ENCODE assay signal across 2 cellular contexts in the genomic region with DNA sequence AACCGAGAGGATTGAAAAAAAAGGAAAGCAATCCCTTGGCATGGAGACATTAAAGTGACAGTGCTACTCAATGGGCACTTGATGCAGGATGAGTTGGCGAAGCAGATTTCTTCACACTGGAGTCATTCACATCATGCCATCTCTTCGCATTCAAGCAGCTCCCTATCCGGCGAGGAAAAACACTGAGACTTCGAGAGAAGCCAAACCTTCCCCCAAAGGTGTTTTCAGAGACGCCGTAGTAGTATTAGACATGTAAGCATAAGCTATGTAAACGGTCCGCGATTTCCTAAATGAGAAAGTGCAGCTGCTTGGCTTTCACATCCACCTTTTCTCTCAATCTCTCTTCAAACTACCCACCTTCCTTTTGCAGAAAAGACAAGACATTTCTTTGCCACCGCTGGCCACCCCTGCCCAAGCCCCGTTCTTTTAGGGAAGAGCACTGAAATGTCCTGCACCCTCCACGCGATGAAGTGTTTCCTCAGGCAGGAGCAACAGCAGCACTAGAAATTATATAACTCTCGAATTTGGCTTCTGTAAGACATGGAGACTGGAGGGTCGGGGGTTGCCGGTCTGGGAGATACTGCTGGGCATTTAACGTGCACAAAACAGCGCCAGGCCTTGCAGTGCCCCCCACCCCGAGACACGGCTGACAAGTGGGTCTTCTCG.
TF ChIP-seq lines count a peak whose summit lies in the region.

A gene (minus strand): TSS at position 13 of the 666 bp plus-strand sequence.

TF ChIP-seq in SK-N-SH, 30 proteins besides CTCF, POLR2A, EP300 and RAD21:
- peak; percentile 51; the same call in 1 of the 2 replicates for TF ChIP-seq NFIC (IDR thresholded peaks at IDR 0.05; ENCODE audit: borderline replicate concordance)
- TF ChIP-seq, protein P1, sequence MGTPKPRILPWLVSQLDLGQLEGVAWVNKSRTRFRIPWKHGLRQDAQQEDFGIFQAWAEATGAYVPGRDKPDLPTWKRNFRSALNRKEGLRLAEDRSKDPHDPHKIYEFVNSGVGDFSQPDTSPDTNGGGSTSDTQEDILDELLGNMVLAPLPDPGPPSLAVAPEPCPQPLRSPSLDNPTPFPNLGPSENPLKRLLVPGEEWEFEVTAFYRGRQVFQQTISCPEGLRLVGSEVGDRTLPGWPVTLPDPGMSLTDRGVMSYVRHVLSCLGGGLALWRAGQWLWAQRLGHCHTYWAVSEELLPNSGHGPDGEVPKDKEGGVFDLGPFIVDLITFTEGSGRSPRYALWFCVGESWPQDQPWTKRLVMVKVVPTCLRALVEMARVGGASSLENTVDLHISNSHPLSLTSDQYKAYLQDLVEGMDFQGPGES (IDR thresholded peaks at IDR 0.05; ENCODE audit: low read depth, low read length), result no peak
- peak; percentile 29; the same call in 1 of the 2 replicates for TF ChIP-seq MXI1 (IDR thresholded peaks at IDR 0.05; ENCODE audit: low read depth, low read length)
- no peak for TF ChIP-seq RCOR1 (IDR thresholded peaks at IDR 0.05; ENCODE audit: low read length)
- no peak for TF ChIP-seq MEF2A (IDR thresholded peaks at IDR 0.05; ENCODE audit: borderline replicate concordance, low read depth)
- TF ChIP-seq, protein P2, sequence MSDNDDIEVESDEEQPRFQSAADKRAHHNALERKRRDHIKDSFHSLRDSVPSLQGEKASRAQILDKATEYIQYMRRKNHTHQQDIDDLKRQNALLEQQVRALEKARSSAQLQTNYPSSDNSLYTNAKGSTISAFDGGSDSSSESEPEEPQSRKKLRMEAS (IDR thresholded peaks at IDR 0.05; ENCODE audit: low read depth), result peak; percentile 40; the same call in 1 of the 2 replicates
TF ChIP-seq in SK-N-SH: peak in this region for 3.

TF ChIP-seq in HepG2, 621 proteins besides CTCF, POLR2A, EP300 and RAD21 (continues in another document):
- TF ChIP-seq KLF9 (CRISPR knock-in tag; IDR thresholded peaks at IDR 0.05; ENCODE audit: low read depth) (no peak), PPARG (CRISPR knock-in tag; conservative IDR thresholded peaks at IDR 0.05) (no peak), NFYC (CRISPR knock-in tag; IDR thresholded peaks at IDR 0.05) (no peak), HDAC1 (CRISPR knock-in tag; IDR thresholded peaks at IDR 0.05) (0 out of 2 replicates have a peak, but pooled peaks have one; percentile 9), TBX3 (IDR thresholded peaks at IDR 0.05; ENCODE audit: borderline replicate concordance) (no peak), SATB2 (CRISPR knock-in tag; IDR thresholded peaks at IDR 0.05) (no peak), ARHGAP35 (CRISPR knock-in tag; IDR thresholded peaks at IDR 0.05; ENCODE audit: borderline replicate concordance) (no peak), GZF1 (CRISPR knock-in tag; IDR thresholded peaks at IDR 0.05) (no peak), ZSCAN21 (CRISPR knock-in tag; IDR thresholded peaks at IDR 0.05; ENCODE audit: borderline replicate concordance) (no peak), XBP1 (CRISPR knock-in tag; IDR thresholded peaks at IDR 0.05) (no peak), ZNF33A (CRISPR knock-in tag; IDR thresholded peaks at IDR 0.05; ENCODE audit: borderline replicate concordance) (0 out of 2 replicates have a peak, but pooled peaks have one; percentile 46), DR1 (CRISPR knock-in tag; IDR thresholded peaks at IDR 0.05) (no peak), ZNF34 (CRISPR knock-in tag; IDR thresholded peaks at IDR 0.05; ENCODE audit: borderline replicate concordance) (no peak), AGO2 (optimal IDR thresholded peaks at IDR 0.05; ENCODE audit: low read depth, low read length) (no peak), CHD4 (IDR thresholded peaks at IDR 0.05; ENCODE audit: borderline replicate concordance, low read length) (no peak), TARDBP (CRISPR knock-in tag; IDR thresholded peaks at IDR 0.05) (no peak), ZBTB3 (CRISPR knock-in tag; IDR thresholded peaks at IDR 0.05; ENCODE audit: borderline replicate concordance, low read depth) (0 out of 2 replicates have a peak, but pooled peaks have one; percentile 9), KAT2B (IDR thresholded peaks at IDR 0.05; ENCODE audit: borderline replicate concordance, low read depth, low read length) (no peak), ZNF782 (CRISPR knock-in tag; IDR thresholded peaks at IDR 0.05; ENCODE audit: borderline replicate concordance) (0 out of 2 replicates have a peak, but pooled peaks have one; percentile 18), ZNF839 (CRISPR knock-in tag; IDR thresholded peaks at IDR 0.05; ENCODE audit: borderline replicate concordance) (no peak), NAIF1 (CRISPR knock-in tag; IDR thresholded peaks at IDR 0.05; ENCODE audit: borderline replicate concordance) (no peak), PHF20 (CRISPR knock-in tag; IDR thresholded peaks at IDR 0.05) (no peak), ZBTB7B (CRISPR knock-in tag; IDR thresholded peaks at IDR 0.05) (no peak)
- TF ChIP-seq, protein P3, sequence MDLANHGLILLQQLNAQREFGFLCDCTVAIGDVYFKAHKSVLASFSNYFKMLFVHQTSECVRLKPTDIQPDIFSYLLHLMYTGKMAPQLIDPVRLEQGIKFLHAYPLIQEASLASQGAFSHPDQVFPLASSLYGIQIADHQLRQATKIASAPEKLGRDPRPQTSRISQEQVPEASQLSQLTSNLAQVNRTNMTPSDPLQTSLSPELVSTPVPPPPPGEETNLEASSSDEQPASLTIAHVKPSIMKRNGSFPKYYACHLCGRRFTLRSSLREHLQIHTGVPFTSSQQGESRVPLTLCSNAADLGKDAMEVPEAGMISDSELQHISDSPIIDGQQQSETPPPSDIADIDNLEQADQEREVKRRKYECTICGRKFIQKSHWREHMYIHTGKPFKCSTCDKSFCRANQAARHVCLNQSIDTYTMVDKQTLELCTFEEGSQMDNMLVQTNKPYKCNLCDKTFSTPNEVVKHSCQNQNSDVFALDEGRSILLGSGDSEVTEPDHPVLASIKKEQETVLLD (CRISPR knock-in tag; IDR thresholded peaks at IDR 0.05; ENCODE audit: low read depth), result no peak
- TF ChIP-seq, protein P4, sequence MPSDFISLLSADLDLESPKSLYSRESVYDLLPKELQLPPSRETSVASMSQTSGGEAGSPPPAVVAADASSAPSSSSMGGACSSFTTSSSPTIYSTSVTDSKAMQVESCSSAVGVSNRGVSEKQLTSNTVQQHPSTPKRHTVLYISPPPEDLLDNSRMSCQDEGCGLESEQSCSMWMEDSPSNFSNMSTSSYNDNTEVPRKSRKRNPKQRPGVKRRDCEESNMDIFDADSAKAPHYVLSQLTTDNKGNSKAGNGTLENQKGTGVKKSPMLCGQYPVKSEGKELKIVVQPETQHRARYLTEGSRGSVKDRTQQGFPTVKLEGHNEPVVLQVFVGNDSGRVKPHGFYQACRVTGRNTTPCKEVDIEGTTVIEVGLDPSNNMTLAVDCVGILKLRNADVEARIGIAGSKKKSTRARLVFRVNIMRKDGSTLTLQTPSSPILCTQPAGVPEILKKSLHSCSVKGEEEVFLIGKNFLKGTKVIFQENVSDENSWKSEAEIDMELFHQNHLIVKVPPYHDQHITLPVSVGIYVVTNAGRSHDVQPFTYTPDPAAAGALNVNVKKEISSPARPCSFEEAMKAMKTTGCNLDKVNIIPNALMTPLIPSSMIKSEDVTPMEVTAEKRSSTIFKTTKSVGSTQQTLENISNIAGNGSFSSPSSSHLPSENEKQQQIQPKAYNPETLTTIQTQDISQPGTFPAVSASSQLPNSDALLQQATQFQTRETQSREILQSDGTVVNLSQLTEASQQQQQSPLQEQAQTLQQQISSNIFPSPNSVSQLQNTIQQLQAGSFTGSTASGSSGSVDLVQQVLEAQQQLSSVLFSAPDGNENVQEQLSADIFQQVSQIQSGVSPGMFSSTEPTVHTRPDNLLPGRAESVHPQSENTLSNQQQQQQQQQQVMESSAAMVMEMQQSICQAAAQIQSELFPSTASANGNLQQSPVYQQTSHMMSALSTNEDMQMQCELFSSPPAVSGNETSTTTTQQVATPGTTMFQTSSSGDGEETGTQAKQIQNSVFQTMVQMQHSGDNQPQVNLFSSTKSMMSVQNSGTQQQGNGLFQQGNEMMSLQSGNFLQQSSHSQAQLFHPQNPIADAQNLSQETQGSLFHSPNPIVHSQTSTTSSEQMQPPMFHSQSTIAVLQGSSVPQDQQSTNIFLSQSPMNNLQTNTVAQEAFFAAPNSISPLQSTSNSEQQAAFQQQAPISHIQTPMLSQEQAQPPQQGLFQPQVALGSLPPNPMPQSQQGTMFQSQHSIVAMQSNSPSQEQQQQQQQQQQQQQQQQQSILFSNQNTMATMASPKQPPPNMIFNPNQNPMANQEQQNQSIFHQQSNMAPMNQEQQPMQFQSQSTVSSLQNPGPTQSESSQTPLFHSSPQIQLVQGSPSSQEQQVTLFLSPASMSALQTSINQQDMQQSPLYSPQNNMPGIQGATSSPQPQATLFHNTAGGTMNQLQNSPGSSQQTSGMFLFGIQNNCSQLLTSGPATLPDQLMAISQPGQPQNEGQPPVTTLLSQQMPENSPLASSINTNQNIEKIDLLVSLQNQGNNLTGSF (CRISPR knock-in tag; IDR thresholded peaks at IDR 0.05), result no peak
- TF ChIP-seq, protein P5, sequence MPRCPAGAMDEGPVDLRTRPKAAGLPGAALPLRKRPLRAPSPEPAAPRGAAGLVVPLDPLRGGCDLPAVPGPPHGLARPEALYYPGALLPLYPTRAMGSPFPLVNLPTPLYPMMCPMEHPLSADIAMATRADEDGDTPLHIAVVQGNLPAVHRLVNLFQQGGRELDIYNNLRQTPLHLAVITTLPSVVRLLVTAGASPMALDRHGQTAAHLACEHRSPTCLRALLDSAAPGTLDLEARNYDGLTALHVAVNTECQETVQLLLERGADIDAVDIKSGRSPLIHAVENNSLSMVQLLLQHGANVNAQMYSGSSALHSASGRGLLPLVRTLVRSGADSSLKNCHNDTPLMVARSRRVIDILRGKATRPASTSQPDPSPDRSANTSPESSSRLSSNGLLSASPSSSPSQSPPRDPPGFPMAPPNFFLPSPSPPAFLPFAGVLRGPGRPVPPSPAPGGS (CRISPR knock-in tag; IDR thresholded peaks at IDR 0.05), result 0 out of 2 replicates have a peak, but pooled peaks have one; percentile 39
- TF ChIP-seq, protein P6, sequence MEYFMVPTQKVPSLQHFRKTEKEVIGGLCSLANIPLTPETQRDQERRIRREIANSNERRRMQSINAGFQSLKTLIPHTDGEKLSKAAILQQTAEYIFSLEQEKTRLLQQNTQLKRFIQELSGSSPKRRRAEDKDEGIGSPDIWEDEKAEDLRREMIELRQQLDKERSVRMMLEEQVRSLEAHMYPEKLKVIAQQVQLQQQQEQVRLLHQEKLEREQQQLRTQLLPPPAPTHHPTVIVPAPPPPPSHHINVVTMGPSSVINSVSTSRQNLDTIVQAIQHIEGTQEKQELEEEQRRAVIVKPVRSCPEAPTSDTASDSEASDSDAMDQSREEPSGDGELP (IDR thresholded peaks at IDR 0.05; ENCODE audit: borderline replicate concordance, low read depth), result no peak
- TF ChIP-seq, protein P7, sequence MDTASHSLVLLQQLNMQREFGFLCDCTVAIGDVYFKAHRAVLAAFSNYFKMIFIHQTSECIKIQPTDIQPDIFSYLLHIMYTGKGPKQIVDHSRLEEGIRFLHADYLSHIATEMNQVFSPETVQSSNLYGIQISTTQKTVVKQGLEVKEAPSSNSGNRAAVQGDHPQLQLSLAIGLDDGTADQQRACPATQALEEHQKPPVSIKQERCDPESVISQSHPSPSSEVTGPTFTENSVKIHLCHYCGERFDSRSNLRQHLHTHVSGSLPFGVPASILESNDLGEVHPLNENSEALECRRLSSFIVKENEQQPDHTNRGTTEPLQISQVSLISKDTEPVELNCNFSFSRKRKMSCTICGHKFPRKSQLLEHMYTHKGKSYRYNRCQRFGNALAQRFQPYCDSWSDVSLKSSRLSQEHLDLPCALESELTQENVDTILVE (CRISPR knock-in tag; IDR thresholded peaks at IDR 0.05), result 0 out of 2 replicates have a peak, but pooled peaks have one; percentile 29
- TF ChIP-seq, protein P8, sequence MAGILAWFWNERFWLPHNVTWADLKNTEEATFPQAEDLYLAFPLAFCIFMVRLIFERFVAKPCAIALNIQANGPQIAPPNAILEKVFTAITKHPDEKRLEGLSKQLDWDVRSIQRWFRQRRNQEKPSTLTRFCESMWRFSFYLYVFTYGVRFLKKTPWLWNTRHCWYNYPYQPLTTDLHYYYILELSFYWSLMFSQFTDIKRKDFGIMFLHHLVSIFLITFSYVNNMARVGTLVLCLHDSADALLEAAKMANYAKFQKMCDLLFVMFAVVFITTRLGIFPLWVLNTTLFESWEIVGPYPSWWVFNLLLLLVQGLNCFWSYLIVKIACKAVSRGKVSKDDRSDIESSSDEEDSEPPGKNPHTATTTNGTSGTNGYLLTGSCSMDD (CRISPR knock-in tag; IDR thresholded peaks at IDR 0.05), result no peak
- TF ChIP-seq, protein P9, sequence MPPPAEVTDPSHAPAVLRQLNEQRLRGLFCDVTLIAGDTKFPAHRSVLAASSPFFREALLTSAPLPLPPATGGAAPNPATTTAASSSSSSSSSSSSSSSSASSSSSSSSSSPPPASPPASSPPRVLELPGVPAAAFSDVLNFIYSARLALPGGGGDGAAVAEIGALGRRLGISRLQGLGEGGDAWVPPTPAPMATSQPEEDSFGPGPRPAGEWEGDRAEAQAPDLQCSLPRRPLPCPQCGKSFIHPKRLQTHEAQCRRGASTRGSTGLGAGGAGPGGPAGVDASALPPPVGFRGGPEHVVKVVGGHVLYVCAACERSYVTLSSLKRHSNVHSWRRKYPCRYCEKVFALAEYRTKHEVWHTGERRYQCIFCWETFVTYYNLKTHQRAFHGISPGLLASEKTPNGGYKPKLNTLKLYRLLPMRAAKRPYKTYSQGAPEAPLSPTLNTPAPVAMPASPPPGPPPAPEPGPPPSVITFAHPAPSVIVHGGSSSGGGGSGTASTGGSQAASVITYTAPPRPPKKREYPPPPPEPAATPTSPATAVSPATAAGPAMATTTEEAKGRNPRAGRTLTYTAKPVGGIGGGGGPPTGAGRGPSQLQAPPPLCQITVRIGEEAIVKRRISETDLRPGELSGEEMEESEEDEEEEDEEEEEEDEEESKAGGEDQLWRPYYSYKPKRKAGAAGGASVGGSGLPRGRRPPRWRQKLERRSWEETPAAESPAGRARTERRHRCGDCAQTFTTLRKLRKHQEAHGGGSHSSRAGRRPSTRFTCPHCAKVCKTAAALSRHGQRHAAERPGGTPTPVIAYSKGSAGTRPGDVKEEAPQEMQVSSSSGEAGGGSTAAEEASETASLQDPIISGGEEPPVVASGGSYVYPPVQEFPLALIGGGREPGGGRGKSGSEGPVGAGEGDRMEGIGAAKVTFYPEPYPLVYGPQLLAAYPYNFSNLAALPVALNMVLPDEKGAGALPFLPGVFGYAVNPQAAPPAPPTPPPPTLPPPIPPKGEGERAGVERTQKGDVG (CRISPR knock-in tag; IDR thresholded peaks at IDR 0.05; ENCODE audit: borderline replicate concordance), result no peak
- TF ChIP-seq, protein P10, sequence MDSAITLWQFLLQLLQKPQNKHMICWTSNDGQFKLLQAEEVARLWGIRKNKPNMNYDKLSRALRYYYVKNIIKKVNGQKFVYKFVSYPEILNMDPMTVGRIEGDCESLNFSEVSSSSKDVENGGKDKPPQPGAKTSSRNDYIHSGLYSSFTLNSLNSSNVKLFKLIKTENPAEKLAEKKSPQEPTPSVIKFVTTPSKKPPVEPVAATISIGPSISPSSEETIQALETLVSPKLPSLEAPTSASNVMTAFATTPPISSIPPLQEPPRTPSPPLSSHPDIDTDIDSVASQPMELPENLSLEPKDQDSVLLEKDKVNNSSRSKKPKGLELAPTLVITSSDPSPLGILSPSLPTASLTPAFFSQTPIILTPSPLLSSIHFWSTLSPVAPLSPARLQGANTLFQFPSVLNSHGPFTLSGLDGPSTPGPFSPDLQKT (CRISPR knock-in tag; IDR thresholded peaks at IDR 0.05; ENCODE audit: borderline replicate concordance), result no peak
- TF ChIP-seq, protein P11, sequence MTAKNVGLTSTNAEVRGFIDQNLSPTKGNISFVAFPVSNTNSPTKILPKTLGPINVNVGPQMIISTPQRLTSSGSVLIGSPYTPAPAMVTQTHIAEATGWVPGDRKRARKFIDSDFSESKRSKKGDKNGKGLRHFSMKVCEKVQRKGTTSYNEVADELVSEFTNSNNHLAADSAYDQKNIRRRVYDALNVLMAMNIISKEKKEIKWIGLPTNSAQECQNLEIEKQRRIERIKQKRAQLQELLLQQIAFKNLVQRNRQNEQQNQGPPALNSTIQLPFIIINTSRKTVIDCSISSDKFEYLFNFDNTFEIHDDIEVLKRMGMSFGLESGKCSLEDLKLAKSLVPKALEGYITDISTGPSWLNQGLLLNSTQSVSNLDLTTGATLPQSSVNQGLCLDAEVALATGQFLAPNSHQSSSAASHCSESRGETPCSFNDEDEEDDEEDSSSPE (CRISPR knock-in tag; IDR thresholded peaks at IDR 0.05), result no peak
